ENCODE assay signal across 8 cellular contexts in genomic region chr14:79180656-79181055, GRCh38.
"Had no signal": no experiment of that assay in that cellular context is flagged by ENCODE, and none has a peak within 500 bp of the region (broad histone marks: within the 10 kb centered on the region; RNA-seq: fewer than 3 reads in every experiment).

No MANE protein-coding gene starts in this region.

- DNase-seq: GDM1, GF-D8 had no signal

- FAIRE-seq: G401.6, GM12878, GM12891, GM12892, GM18507, GM19239 had no signal

- ATAC-seq: GM12878 had no signal

- H3K4me3 ChIP-seq: GM12878 had no signal
